In genomic region chr14:80549141-80549540, GRCh38 we compare ENCODE assay signal across 13 cellular contexts.
"Had no signal": no experiment of that assay in that cellular context is flagged by ENCODE, and none has a peak within 500 bp of the region (broad histone marks: within the 10 kb centered on the region; RNA-seq: fewer than 3 reads in every experiment).

No MANE protein-coding gene starts in this region.

- H3K27ac ChIP-seq: brain microvascular endothelial cell, left lung, SK-N-MC, transverse colon had no signal

- H3K27ac Mint-ChIP-seq: stimulated activated naive B cell treated with anti-CD40 and anti-IgM and Interleukin-4, amounts not matched to agents 10 μg/mL and 1 μg/mL and 100 μg/mL, for 72 hours had no signal

- H3K9me3 Mint-ChIP-seq: stimulated activated naive B cell treated with anti-CD40 and anti-IgM and Interleukin-4, amounts not matched to agents 10 μg/mL and 1 μg/mL and 100 μg/mL, for 72 hours had no signal

- ATAC-seq: activated CD4-positive, CD25-positive, alpha-beta regulatory T cell treated with anti-CD3 and anti-CD28 coated beads, Interleukin-2, amount 50 U/mL, for 24 hours; left lung; stimulated activated naive B cell treated with anti-CD40 and anti-IgM and Interleukin-4, amounts not matched to agents 10 μg/mL and 1 μg/mL and 100 μg/mL, for 72 hours had no signal

- DNase-seq: activated CD4-positive, alpha-beta T cell treated with anti-CD3 and anti-CD28 coated beads, Interleukin-2, amount 50 U/mL, for 1 hour; activated CD8-positive, alpha-beta memory T cell treated with anti-CD3 and anti-CD28 coated beads for 24 hours; activated naive CD4-positive, alpha-beta T cell; brain microvascular endothelial cell; foreskin melanocyte; heart right ventricle; left lung; mesendoderm; stimulated activated CD4-positive, alpha-beta T cell treated with anti-CD3 and anti-CD28 coated beads, Interleukin-2, amount 100 ng/mL, for 48 hours; stimulated activated naive B cell treated with anti-CD40 and anti-IgM and Interleukin-4, amounts not matched to agents 10 μg/mL and 1 μg/mL and 100 μg/mL, for 72 hours; transverse colon had no signal

- H3K4me1 Mint-ChIP-seq: stimulated activated naive B cell treated with anti-CD40 and anti-IgM and Interleukin-4, amounts not matched to agents 10 μg/mL and 1 μg/mL and 100 μg/mL, for 72 hours had no signal

- H3K4me3 Mint-ChIP-seq: stimulated activated naive B cell treated with anti-CD40 and anti-IgM and Interleukin-4, amounts not matched to agents 10 μg/mL and 1 μg/mL and 100 μg/mL, for 72 hours had no signal

- H3K27me3 Mint-ChIP-seq: stimulated activated naive B cell treated with anti-CD40 and anti-IgM and Interleukin-4, amounts not matched to agents 10 μg/mL and 1 μg/mL and 100 μg/mL, for 72 hours had no signal

- H3K9me3 ChIP-seq: heart right ventricle, left lung, transverse colon had no signal

- H3K36me3 Mint-ChIP-seq: stimulated activated naive B cell treated with anti-CD40 and anti-IgM and Interleukin-4, amounts not matched to agents 10 μg/mL and 1 μg/mL and 100 μg/mL, for 72 hours had no signal

- H3K36me3 ChIP-seq: brain microvascular endothelial cell, heart right ventricle, left lung, transverse colon had no signal

- H3K4me3 ChIP-seq: heart right ventricle, left lung, SK-N-MC, transverse colon had no signal

- H3K4me1 ChIP-seq: heart right ventricle, left lung, transverse colon had no signal

- H3K27me3 ChIP-seq: brain microvascular endothelial cell, heart right ventricle, left lung, transverse colon had no signal
